In the genomic region with DNA sequence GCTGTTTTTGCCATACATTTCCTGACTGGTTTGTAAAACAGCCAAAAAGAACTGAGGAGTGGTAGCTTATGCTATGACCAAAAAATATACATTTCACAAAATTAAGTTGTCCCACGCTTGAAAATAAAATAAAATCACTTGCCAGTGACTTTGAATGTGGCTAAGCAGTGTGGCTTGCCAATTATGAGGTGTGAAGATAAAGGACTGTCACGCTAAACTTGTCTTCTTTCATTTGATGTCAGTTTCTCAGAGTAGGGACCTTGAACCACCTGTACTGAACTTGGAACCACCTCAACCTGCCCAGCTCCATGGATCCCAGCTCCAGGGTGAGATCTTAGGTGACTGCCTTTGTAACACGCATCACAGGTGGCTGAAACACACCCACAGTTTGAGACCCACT, we compare ENCODE assay signal across 17 cellular contexts.
DNase-seq lines count a peak whose midpoint lies in the region; ATAC-seq and TF ChIP-seq lines count a peak whose summit lies in the region.
"Had no signal": no experiment of that assay in that cellular context is flagged by ENCODE, and none has a peak within 500 bp of the region (broad histone marks: within the 10 kb centered on the region; RNA-seq: fewer than 3 reads in every experiment).

No MANE protein-coding gene starts in this region.

- H3K36me3 ChIP-seq in OCI-LY1 (ENCODE audit: insufficient read depth, low read length): no peaks in the 10 kb centered on the region
- H3K36me3 ChIP-seq: gastrocnemius medialis, transverse colon had no signal

- H3K4me1 ChIP-seq in OCI-LY1 (ENCODE audit: insufficient read depth, low read length, severe bottlenecking): peaks cover 41% of the 10 kb centered on the region
- H3K4me1 ChIP-seq: transverse colon had no signal

- H3K4me3 Mint-ChIP-seq in activated naive CD8-positive, alpha-beta T cell treated with anti-CD3 and anti-CD28 coated beads, Interleukin-2, amount 10 ng/mL, durations not matched to agents 7 days and 5 days: no peak overlapping the region
- no peak overlapping the region for H3K4me3 Mint-ChIP-seq in activated naive CD8-positive, alpha-beta T cell treated with anti-CD3 and anti-CD28 coated beads for 36 hours
- peak overlapping the region; percentile 77 for H3K4me3 Mint-ChIP-seq in central memory CD8-positive, alpha-beta T cell

- no peak overlapping the region for H3K9ac ChIP-seq in OCI-LY1 (ENCODE audit: low read length)

- peak overlapping the region; percentile 21 for H3K27ac Mint-ChIP-seq in activated naive CD8-positive, alpha-beta T cell treated with anti-CD3 and anti-CD28 coated beads, Interleukin-2, amount 10 ng/mL, durations not matched to agents 7 days and 5 days
- no peak overlapping the region for H3K27ac Mint-ChIP-seq in activated naive CD8-positive, alpha-beta T cell treated with anti-CD3 and anti-CD28 coated beads for 36 hours
- peak overlapping the region; percentile 96 for H3K27ac Mint-ChIP-seq in central memory CD8-positive, alpha-beta T cell (ENCODE audit: low read depth)

- H3K79me2 ChIP-seq in OCI-LY1 (ENCODE audit: insufficient read depth, low read length): no peaks in the 10 kb centered on the region

- no peaks in the 10 kb centered on the region for H3K27me3 Mint-ChIP-seq in activated naive CD8-positive, alpha-beta T cell treated with anti-CD3 and anti-CD28 coated beads, Interleukin-2, amount 10 ng/mL, durations not matched to agents 7 days and 5 days
- H3K27me3 Mint-ChIP-seq in activated naive CD8-positive, alpha-beta T cell treated with anti-CD3 and anti-CD28 coated beads for 36 hours: no peaks in the 10 kb centered on the region
- no peaks in the 10 kb centered on the region for H3K27me3 Mint-ChIP-seq in central memory CD8-positive, alpha-beta T cell

- no peak for ATAC-seq in activated naive CD8-positive, alpha-beta T cell treated with anti-CD3 and anti-CD28 coated beads, Interleukin-2, amount 10 ng/mL, durations not matched to agents 7 days and 5 days (ENCODE audit: low read depth)
- peak; percentile 52 for ATAC-seq in central memory CD8-positive, alpha-beta T cell (replicated peaks; ENCODE audit: extremely low read depth, poor library complexity, severe bottlenecking)
- ATAC-seq in GM18498 (IDR thresholded peaks at IDR 0.05; ENCODE audit: unreplicated experiment): no peak
- ATAC-seq: gastrocnemius medialis, left lobe of liver had no signal

- H4K20me1 ChIP-seq in OCI-LY1 (ENCODE audit: insufficient read depth, low read length): no peaks in the 10 kb centered on the region

- H3F3A ChIP-seq in OCI-LY1 (ENCODE audit: insufficient read depth, low read length): 0 out of 2 replicates have a peak, but pooled peaks cover 6% of the 10 kb centered on the region

- H3K9me3 ChIP-seq in OCI-LY1 (ENCODE audit: low read length): no peaks in the 10 kb centered on the region
- H3K9me3 ChIP-seq: gastrocnemius medialis, transverse colon had no signal

- no peaks in the 10 kb centered on the region for H3K9me2 ChIP-seq in OCI-LY1 (ENCODE audit: low read depth, low read length)

- POLR2A ChIA-PET in activated naive CD8-positive, alpha-beta T cell treated with anti-CD3 and anti-CD28 coated beads, Interleukin-2, amount 10 ng/mL, durations not matched to agents 7 days and 5 days (lab: Charles Lee): interaction anchor here (0.9 to 1.4 kb wide), 2 partner anchors 10 to 34 kb away, joined by 3 read pairs; no protein-coding TSS in a partner anchor

- no peak for DNase-seq in activated naive CD8-positive, alpha-beta T cell treated with anti-CD3 and anti-CD28 coated beads, Interleukin-2, amount 10 ng/mL, durations not matched to agents 7 days and 5 days
- no peak for DNase-seq in activated naive CD8-positive, alpha-beta T cell treated with anti-CD3 and anti-CD28 coated beads for 36 hours
- no peak for DNase-seq in central memory CD8-positive, alpha-beta T cell (ENCODE audit: low spot score in 2 of 2)
- DNase-seq in activated effector memory CD4-positive, alpha-beta T cell treated with anti-CD3 and anti-CD28 coated beads, Interleukin-2, amount 50 U/mL, for 16 hours: no peak
- DNase-seq in HUDEP-2 (lab: John Stamatoyannopoulos, UW; ENCODE audit: unreplicated experiment in 76 of 76) (no peak), kidney tubule cell (ENCODE audit: low spot score) (no peak)
- DNase-seq: activated T-cell treated with anti-CD3 and anti-CD28 coated beads for 4 hours; dermis blood vessel endothelial cell; NCI-H1105; NCI-H524 treated with DMSO at 0.1 percent for 48 hours; stimulated activated CD4-positive, alpha-beta T cell treated with anti-CD3 and anti-CD28 coated beads, Interleukin-12 subunit alpha, Interleukin-12 subunit beta, amount 100 ng/mL, for 4 hours; T1000 had no signal

- no peak overlapping the region for H2AFZ ChIP-seq in OCI-LY1 (ENCODE audit: low read length)

- H3K4me2 ChIP-seq in OCI-LY1 (ENCODE audit: low read length): peak overlapping the region; percentile 75; the same call in 1 of the 2 replicates

- H3K4me1 Mint-ChIP-seq in activated naive CD8-positive, alpha-beta T cell treated with anti-CD3 and anti-CD28 coated beads, Interleukin-2, amount 10 ng/mL, durations not matched to agents 7 days and 5 days: peaks cover 30% of the 10 kb centered on the region
- H3K4me1 Mint-ChIP-seq in activated naive CD8-positive, alpha-beta T cell treated with anti-CD3 and anti-CD28 coated beads for 36 hours: peaks cover 26% of the 10 kb centered on the region
- peaks cover 42% of the 10 kb centered on the region for H3K4me1 Mint-ChIP-seq in central memory CD8-positive, alpha-beta T cell

- peaks cover under 1% of the 10 kb centered on the region for H3K9me3 Mint-ChIP-seq in activated naive CD8-positive, alpha-beta T cell treated with anti-CD3 and anti-CD28 coated beads, Interleukin-2, amount 10 ng/mL, durations not matched to agents 7 days and 5 days
- H3K9me3 Mint-ChIP-seq in activated naive CD8-positive, alpha-beta T cell treated with anti-CD3 and anti-CD28 coated beads for 36 hours: no peaks in the 10 kb centered on the region
- no peaks in the 10 kb centered on the region for H3K9me3 Mint-ChIP-seq in central memory CD8-positive, alpha-beta T cell

- peaks cover 3% of the 10 kb centered on the region for H3K36me3 Mint-ChIP-seq in activated naive CD8-positive, alpha-beta T cell treated with anti-CD3 and anti-CD28 coated beads, Interleukin-2, amount 10 ng/mL, durations not matched to agents 7 days and 5 days
- H3K36me3 Mint-ChIP-seq in activated naive CD8-positive, alpha-beta T cell treated with anti-CD3 and anti-CD28 coated beads for 36 hours: peaks cover 2% of the 10 kb centered on the region
- H3K36me3 Mint-ChIP-seq in central memory CD8-positive, alpha-beta T cell (ENCODE audit: insufficient read depth): peaks cover 10% of the 10 kb centered on the region

- no peak overlapping the region for H3K4me3 ChIP-seq in OCI-LY1 (ENCODE audit: low read depth, low read length, poor library complexity, severe bottlenecking)
- H3K4me3 ChIP-seq: gastrocnemius medialis, transverse colon had no signal

- H3K27me3 ChIP-seq in OCI-LY1 (ENCODE audit: insufficient read depth, low read length): no peaks in the 10 kb centered on the region
- H3K27me3 ChIP-seq: gastrocnemius medialis, transverse colon had no signal

- TF ChIP-seq CTCF in OCI-LY1 (IDR thresholded peaks at IDR 0.05; ENCODE audit: low read length): no peak

- peak overlapping the region; percentile 91 for H3K27ac ChIP-seq in OCI-LY1 (ENCODE audit: low read depth, low read length, poor library complexity, severe bottlenecking)
- H3K27ac ChIP-seq: gastrocnemius medialis had no signal
